ENCODE assay signal across 13 cellular contexts in the genomic region with DNA sequence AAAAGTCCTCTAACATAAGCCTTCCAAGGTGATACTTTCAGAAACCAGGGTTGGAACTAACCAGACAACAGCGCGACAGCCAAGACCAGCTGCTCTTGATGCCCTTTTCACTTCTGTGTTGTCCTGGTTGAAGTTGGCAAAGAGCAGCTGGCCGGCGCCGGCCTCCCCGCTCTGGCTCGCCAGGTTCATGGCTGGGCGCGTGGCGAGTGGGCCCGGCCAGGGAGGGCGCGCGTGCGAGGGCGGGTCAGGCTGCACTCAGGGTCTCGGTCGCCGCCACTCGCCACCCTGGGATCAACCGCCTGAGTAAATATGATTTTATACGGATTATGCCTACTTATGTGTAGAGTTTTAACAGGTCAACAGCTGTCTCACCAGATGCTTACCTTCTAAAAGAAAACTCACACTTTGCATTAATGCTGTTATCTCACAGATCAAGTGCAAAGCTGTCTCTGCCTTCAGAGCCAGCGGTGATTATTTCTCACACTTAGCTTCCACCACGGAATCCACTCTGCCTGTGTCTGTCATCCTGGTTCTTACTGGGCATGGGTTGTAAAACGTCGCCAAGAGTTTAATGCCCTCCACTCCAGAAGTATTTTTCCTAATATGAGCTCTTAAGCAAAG. TPM values are rescaled to one million over a fixed set of nuclear protein-coding genes. Genes with fewer than 3 reads are reported as not detected.
DNase-seq lines count a peak whose midpoint lies in the region; ATAC-seq and TF ChIP-seq lines count a peak whose summit lies in the region.
"Had no signal": no experiment of that assay in that cellular context is flagged by ENCODE, and none has a peak within 500 bp of the region (broad histone marks: within the 10 kb centered on the region; RNA-seq: fewer than 3 reads in every experiment).

No MANE protein-coding gene starts in this region.

- ATAC-seq in T-helper 17 cell: no peak
- ATAC-seq in heart left ventricle: peak; percentile 74 to 81 (median 74)
- ATAC-seq in upper lobe of right lung: no peak
- ATAC-seq in GM19452 (IDR thresholded peaks at IDR 0.05; ENCODE audit: unreplicated experiment): no peak
- ATAC-seq in HG02623 (IDR thresholded peaks at IDR 0.05; ENCODE audit: unreplicated experiment): no peak

- TF ChIP-seq CTCF in heart left ventricle (IDR thresholded peaks at IDR 0.05): no peak
- TF ChIP-seq CTCF in ovary (IDR thresholded peaks at IDR 0.05): no peak
- TF ChIP-seq CTCF in upper lobe of right lung (IDR thresholded peaks at IDR 0.05): no peak

- H3K27ac Mint-ChIP-seq in T-helper 17 cell: peak overlapping the region; percentile 65

- DNase-seq in T-helper 17 cell (no peak), heart left ventricle (peak in 3 of 5 donors; percentile 35 to 54 (median 42)), ovary (peak in 1 of 5 donors; percentile 38), upper lobe of right lung (no peak), SKM-1 treated with dmso at 0.1 percent for 144 hours (lab: John Stamatoyannopoulos, UW; ENCODE audit: unreplicated experiment) (no peak)
- DNase-seq: activated CD4-positive, alpha-beta T cell treated with anti-CD3 and anti-CD28 coated beads, Interleukin-2, amount 50 U/mL, for 4 hours; colonic mucosa; glutamatergic neuron; MG63; stimulated activated CD4-positive, alpha-beta T cell treated with anti-CD3 and anti-CD28 coated beads, Interleukin-15, amount 100 ng/mL, for 24 hours had no signal

- peaks cover 3% of the 10 kb centered on the region for H3K36me3 Mint-ChIP-seq in T-helper 17 cell (ENCODE audit: low read depth)

- no peak for TF ChIP-seq EP300 in ovary (IDR thresholded peaks at IDR 0.05)

- H3K9me3 ChIP-seq in T-helper 17 cell (ENCODE audit: control insufficient read depth, low read length, poor library complexity, severe bottlenecking) (no peaks in the 10 kb centered on the region), heart left ventricle (no peaks in the 10 kb centered on the region), ovary (no peaks in the 10 kb centered on the region), upper lobe of right lung (no peaks in the 10 kb centered on the region)
- H3K9me3 ChIP-seq: colonic mucosa, MG63, suprapubic skin had no signal

- no peak overlapping the region for H3K4me3 Mint-ChIP-seq in T-helper 17 cell

- no peaks in the 10 kb centered on the region for H3K27me3 Mint-ChIP-seq in T-helper 17 cell

- no peak for TF ChIP-seq POLR2A in heart left ventricle (IDR thresholded peaks at IDR 0.05)
- TF ChIP-seq POLR2A in ovary (IDR thresholded peaks at IDR 0.05): no peak

- H3K4me1 ChIP-seq in heart left ventricle: peaks cover 0 to 21% (median 10%) of the 10 kb centered on the region in 12 donors
- peaks cover 2% of the 10 kb centered on the region for H3K4me1 ChIP-seq in ovary (ENCODE audit: insufficient read depth)
- peaks cover 11% of the 10 kb centered on the region for H3K4me1 ChIP-seq in upper lobe of right lung
- H3K4me1 ChIP-seq: colonic mucosa had no signal

- H3K4me3 ChIP-seq in heart left ventricle (no peak overlapping the region), ovary (no peak overlapping the region), upper lobe of right lung (no peak overlapping the region)
- H3K4me3 ChIP-seq: colonic mucosa, MG63, suprapubic skin had no signal

- WGBS in heart left ventricle, 4 donors: 80 to 92% (median 89%) methylated on average over 25 to 26 of the region's 26 CpGs
- WGBS in ovary, 3 donors: 58 to 81% (median 67%) methylated on average over 26 of the region's 26 CpGs

- H3K36me3 ChIP-seq in heart left ventricle (peaks cover 0 to 82% (median 67%) of the 10 kb centered on the region in 9 donors), ovary (no peaks in the 10 kb centered on the region), upper lobe of right lung (peaks cover 49% of the 10 kb centered on the region)

- H3K27ac ChIP-seq in heart left ventricle (peak overlapping the region in 11 of 12 donors; percentile 30 to 87 (median 60)), ovary (peak overlapping the region; percentile 2 to 63), upper lobe of right lung (peak overlapping the region; percentile 53)

- H3K4me1 Mint-ChIP-seq in T-helper 17 cell: peaks cover 7% of the 10 kb centered on the region

- H3K27me3 ChIP-seq in heart left ventricle (no peaks in the 10 kb centered on the region), ovary (no peaks in the 10 kb centered on the region), upper lobe of right lung (no peaks in the 10 kb centered on the region)
- H3K27me3 ChIP-seq: colonic mucosa, MG63, suprapubic skin had no signal

- intact Hi-C loops in heart left ventricle (cut with DNase I): loop anchor here in 6 of 10 donors (2.0 to 10.0 kb wide), 5 partner anchors 42 to 144 kb away; a partner anchor contains a TSS
- intact Hi-C loops in ovary (cut with DNase I): loop anchor here in 1 of 4 donors (10.0 kb wide), 1 partner anchor 134 kb away; no protein-coding TSS in a partner anchor
- intact Hi-C loops in upper lobe of right lung (cut with DNase I): loop anchor here (10.0 kb wide), 1 partner anchor 114 kb away; no protein-coding TSS in a partner anchor

RNA-seq across cellular contexts. Expression of a gene that starts 13.5 kb away (rescaled TPM):
- total RNA-seq in T-helper 17 cell: 10 to 100 TPM; 20.4 to 27.7 TPM
- 10 to 100 TPM; 19.8 to 37.7 (median 31.5) TPM for total RNA-seq in heart left ventricle
- 10 to 100 TPM; 15.7 to 38.7 TPM for polyA plus RNA-seq in heart left ventricle
- total RNA-seq in ovary: 10 to 100 TPM; 25.0 to 62.5 (median 50.2) TPM
- polyA plus RNA-seq in ovary: 10 to 100 TPM; 35.8 to 66.8 TPM
- total RNA-seq in upper lobe of right lung: 25.3 TPM

RNA-seq across cellular contexts. Expression of a gene that starts 13.8 kb away (rescaled TPM):
- total RNA-seq in T-helper 17 cell (100 to 1,000 TPM; 123 to 145 TPM), heart left ventricle (1,000 to 10,000 TPM in 1 of 9 donors, 100 to 1,000 TPM in 8; 597 to 1,208 (median 875) TPM), ovary (100 to 1,000 TPM; 137 to 226 (median 153) TPM), upper lobe of right lung (155 TPM)
- polyA plus RNA-seq in heart left ventricle (1,000 to 10,000 TPM in 1 of 2 donors, 100 to 1,000 TPM in 1; 725 to 2,623 TPM), ovary (100 to 1,000 TPM; 199 to 331 TPM)

RNA-seq across cellular contexts. Expression of a gene that starts 27.2 kb away (rescaled TPM):
- total RNA-seq in T-helper 17 cell (10 to 100 TPM; 11.7 to 14.9 TPM), heart left ventricle (10 to 100 TPM in 6 of 9 donors, 1 to 10 TPM in 3; 4.8 to 23.3 (median 11.1) TPM), ovary (10 to 100 TPM in 5 of 7 donors, 1 to 10 TPM in 2; 6.0 to 20.6 (median 12.6) TPM), upper lobe of right lung (40.5 TPM)
- polyA plus RNA-seq in heart left ventricle (1 to 10 TPM; 4.3 to 7.8 TPM), ovary (1 to 10 TPM; 2.0 to 10.0 TPM)

RNA-seq across cellular contexts. Expression of a gene that starts 48.1 kb away (rescaled TPM):
- total RNA-seq in T-helper 17 cell: 10 to 100 TPM; 13.7 to 19.1 TPM
- total RNA-seq in heart left ventricle: 10 to 100 TPM; 41.0 to 89.4 (median 55.8) TPM
- 10 to 100 TPM; 82.0 to 93.8 TPM for polyA plus RNA-seq in heart left ventricle
- total RNA-seq in ovary: 10 to 100 TPM; 17.9 to 40.6 (median 22.0) TPM
- 10 to 100 TPM; 24.3 to 39.7 TPM for polyA plus RNA-seq in ovary
- 21.6 TPM for total RNA-seq in upper lobe of right lung

RNA-seq across cellular contexts. Expression of a gene that starts 49.2 kb away (rescaled TPM):
- total RNA-seq in T-helper 17 cell (1 to 10 TPM; 8.9 to 9.3 TPM), heart left ventricle (1 to 10 TPM; 3.9 to 7.9 (median 5.2) TPM), ovary (1 to 10 TPM; 4.6 to 8.5 (median 5.1) TPM), upper lobe of right lung (18.0 TPM)
- polyA plus RNA-seq in heart left ventricle (1 to 10 TPM; 4.9 to 7.1 TPM), ovary (10 to 100 TPM in 1 of 2 donors, 1 to 10 TPM in 1; 5.7 to 10.5 TPM)

Comparison
In these comparisons a context has a peak if more than half of its experiments do, and no peak if none do; other contexts are left out.
1. ATAC-seq: peak in heart left ventricle (4 of 4); none in T-helper 17 cell (single experiment), upper lobe of right lung (single experiment), GM19452 (single experiment) and HG02623 (single experiment).
2. DNase-seq: peak in heart left ventricle (3 of 5); none in T-helper 17 cell (0 of 3), upper lobe of right lung (single experiment) and SKM-1 treated with dmso at 0.1 percent for 144 hours (single experiment).
3. Peak in every context shown above with its lines, with median percentiles within 50 percentile points of each other: H3K27ac ChIP-seq.